In genomic region chr12:1339178-1339541, GRCh38 we compare ENCODE assay signal across 4 cellular contexts.
DNase-seq lines count a peak whose midpoint lies in the region; ATAC-seq, FAIRE-seq and TF ChIP-seq lines count a peak whose summit lies in the region.
"Not testable (repeated sequence)": the region's sequence is repeated elsewhere in the genome, so short reads cannot be mapped to it uniquely, and the experiment has no call there.

No MANE protein-coding gene starts in this region.

- not testable (repeated sequence) for H2AFZ ChIP-seq in HepG2 (ENCODE audit: low read length)

- not testable (repeated sequence) for DNase-seq in HTR-8/SVneo (ENCODE audit: insufficient read length, low spot score); cardiac muscle cell (ENCODE audit: low read depth in 1 of 2, low spot score in 1 of 2); HepG2 (ENCODE audit: low spot score); urothelium cell line (ENCODE audit: low spot score)

- CTCF ChIA-PET in HepG2 (lab: Yijun Ruan, JAX; ENCODE audit: low intra/inter-chr PET ratio, low total read pairs), result not testable (repeated sequence)

- no CpG with 5 or more reads among the region's 8 CpGs for WGBS in HepG2 (ENCODE audit: low lambda C conversion rate)

- not testable (repeated sequence) for H3K36me3 ChIP-seq in cardiac muscle cell; HepG2 (replicated peaks in 1 of 2; ENCODE audit: control insufficient read depth in 1 of 2, insufficient read depth in 2 of 2, low read length in 2 of 2)

- POLR2A ChIA-PET in HepG2 (lab: Yijun Ruan, JAX), result not testable (repeated sequence)

- not testable (repeated sequence) for H3K4me3 ChIP-seq in cardiac muscle cell; HepG2 (replicated peaks in 1 of 3; ENCODE audit: insufficient read depth in 1 of 3, low read depth in 2 of 3, low read length in 3 of 3)

- intact Hi-C loops in HepG2 (cut with micrococcal nuclease; ENCODE audit: unreplicated experiment), result not testable (repeated sequence)

- H3K9me3 ChIP-seq in cardiac muscle cell (ENCODE audit: low read depth); HepG2 (ENCODE audit: low read length): not testable (repeated sequence)

- not testable (repeated sequence) for TF ChIP-seq EP300 in HepG2 (IDR thresholded peaks at IDR 0.05; ENCODE audit: low read depth in 2 of 2, low read length in 2 of 2); HepG2 (CRISPR knock-in tag; IDR thresholded peaks at IDR 0.05; ENCODE audit: borderline replicate concordance)

- not testable (repeated sequence) for BruUV-seq in HepG2 (replicated peaks; lab: Mats Ljungman, UMichigan)

- H3K4me2 ChIP-seq in HepG2 (ENCODE audit: low read depth, low read length), result not testable (repeated sequence)

- not testable (repeated sequence) for H3K27me3 ChIP-seq in cardiac muscle cell; HepG2 (ENCODE audit: control insufficient read depth in 1 of 2, insufficient read depth in 2 of 2, low read length in 2 of 2)

- H3K79me2 ChIP-seq in HepG2 (ENCODE audit: insufficient read depth, low read length), result not testable (repeated sequence)

- TF ChIP-seq CTCF in cardiac muscle cell (IDR thresholded peaks at IDR 0.05; ENCODE audit: low read depth, low read length); HepG2 (CRISPR knock-in tag; IDR thresholded peaks at IDR 0.05): not testable (repeated sequence)

- not testable (repeated sequence) for TF ChIP-seq POLR2A in HepG2 (IDR thresholded peaks at IDR 0.05; ENCODE audit: insufficient read depth in 1 of 2, low read depth in 2 of 2, low read length in 2 of 2)

- peak overlapping the region; percentile 61 for H3K27ac ChIP-seq in cardiac muscle cell
- not testable (repeated sequence) for H3K27ac ChIP-seq in HepG2 (ENCODE audit: extremely low read length, insufficient read depth, low read length)

- FAIRE-seq in HTR-8/SVneo (lab: Jason Lieb, UNC) (peak; percentile 36), urothelium cell line (lab: Jason Lieb, UNC) (peak; percentile 71)
- FAIRE-seq in HepG2 (lab: Jason Lieb, UNC), result not testable (repeated sequence)

- peaks cover 36% of the 10 kb centered on the region for H3K4me1 ChIP-seq in cardiac muscle cell (ENCODE audit: low read depth)
- H3K4me1 ChIP-seq in HepG2 (ENCODE audit: insufficient read depth, low read length), result peaks cover 14% of the 10 kb centered on the region

- not testable (repeated sequence) for H3K9ac ChIP-seq in HepG2 (ENCODE audit: insufficient read depth, low read depth, low read length)

- ATAC-seq in HepG2, result not testable (repeated sequence)

- in situ Hi-C loops in HepG2 (cut with HindIII; ENCODE audit: extremely low pct_ligation_motif_present, low pct_unique_long_range_greater_than_20kb), result not testable (repeated sequence)

- TF ChIP-seq RAD21 in HepG2 (CRISPR knock-in tag; IDR thresholded peaks at IDR 0.05), result not testable (repeated sequence)

- not testable (repeated sequence) for H4K20me1 ChIP-seq in HepG2 (ENCODE audit: insufficient read depth, low read length)

TF ChIP-seq in HepG2, 621 proteins besides CTCF, POLR2A, EP300 and RAD21:
- peak; percentile 88 for TF ChIP-seq HNRNPL (IDR thresholded peaks at IDR 0.05; ENCODE audit: low read depth, low read length)
